Comparison of ENCODE assay signal across 1 cellular context in the genomic region with DNA sequence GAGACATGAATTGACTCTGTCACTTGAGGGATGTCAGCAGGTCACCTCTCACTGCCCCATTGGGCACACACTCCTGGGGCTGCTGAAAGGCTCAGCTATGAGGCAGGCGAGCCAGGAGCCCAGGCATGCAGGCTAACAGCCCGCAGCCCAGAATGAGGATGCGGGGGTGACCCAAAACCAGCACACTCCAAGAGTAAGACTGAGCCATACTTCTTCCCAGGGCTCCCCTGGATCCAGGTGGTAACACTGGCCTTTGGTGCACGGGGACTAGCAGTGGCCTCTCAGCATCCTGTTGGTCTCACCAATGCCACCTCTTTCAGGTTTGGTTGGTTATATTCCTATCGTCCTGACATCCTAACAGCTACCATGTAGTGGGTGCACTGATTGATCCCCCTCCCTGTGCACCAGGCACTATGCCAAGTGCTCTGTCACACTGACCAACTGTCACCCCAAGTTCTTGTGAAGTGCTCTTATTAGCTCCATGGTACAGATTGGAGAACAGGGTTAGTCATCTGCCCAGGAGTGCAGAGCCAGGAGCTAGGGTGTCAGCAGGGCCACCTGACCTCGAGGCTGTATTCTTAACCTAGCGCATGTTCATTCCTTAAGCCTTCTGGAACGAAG.
TF ChIP-seq lines count a peak whose summit lies in the region.

No MANE protein-coding gene starts in this region.

TF ChIP-seq in HCT116, 20 proteins besides CTCF, POLR2A, EP300 and RAD21:
- TF ChIP-seq JUND (IDR thresholded peaks at IDR 0.05): no peak
- TF ChIP-seq SP1 (IDR thresholded peaks at IDR 0.05; ENCODE audit: low read depth): no peak
- TF ChIP-seq TCF7L2 (IDR thresholded peaks at IDR 0.05; ENCODE audit: borderline replicate concordance, extremely low read depth, insufficient read depth, insufficient read length): no peak
- no peak for TF ChIP-seq SRF (IDR thresholded peaks at IDR 0.05; ENCODE audit: low read depth)
- TF ChIP-seq, protein P1, sequence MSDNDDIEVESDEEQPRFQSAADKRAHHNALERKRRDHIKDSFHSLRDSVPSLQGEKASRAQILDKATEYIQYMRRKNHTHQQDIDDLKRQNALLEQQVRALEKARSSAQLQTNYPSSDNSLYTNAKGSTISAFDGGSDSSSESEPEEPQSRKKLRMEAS (IDR thresholded peaks at IDR 0.05): no peak
- TF ChIP-seq ZNF274 (IDR thresholded peaks at IDR 0.05; ENCODE audit: low read depth, low read length): no peak
